8 cellular contexts compared by ENCODE assay signal in genomic region chr12:57476162-57476992, GRCh38. TPM values are rescaled to one million over a fixed set of nuclear protein-coding genes. Genes with fewer than 3 reads are reported as not detected.
DNase-seq lines count a peak whose midpoint lies in the region; FAIRE-seq and TF ChIP-seq lines count a peak whose summit lies in the region.

No MANE protein-coding gene starts in this region.

- no peaks in the 10 kb centered on the region for H3K36me3 ChIP-seq in kidney epithelial cell (ENCODE audit: control insufficient read depth, insufficient read depth, low read length)

- TF ChIP-seq CTCF in NB4 (IDR thresholded peaks at IDR 0.05; ENCODE audit: low read depth, low read length) (peak; percentile 24), kidney epithelial cell (IDR thresholded peaks at IDR 0.05; ENCODE audit: insufficient read depth, low read length, poor library complexity, severe bottlenecking) (peak; percentile 39)

- TF ChIP-seq POLR2A in NB4 (IDR thresholded peaks at IDR 0.05; ENCODE audit: extremely low read depth, insufficient read length) = no peak

- H3K27me3 ChIP-seq in kidney epithelial cell (ENCODE audit: control insufficient read depth, insufficient read depth, low read length) = peaks cover 56% of the 10 kb centered on the region

- FAIRE-seq in GM19239 (lab: Jason Lieb, UNC) = peak; percentile 83

- H3K4me3 ChIP-seq in NB4 (ENCODE audit: low read depth, low read length) (peak overlapping the region; percentile 51), kidney epithelial cell (ENCODE audit: low read depth, low read length) (no peak overlapping the region)

- DNase-seq in GM19239 (ENCODE audit: insufficient read length, low spot score) = peak; percentile 75
- peak; percentile 62 for DNase-seq in NB4 (ENCODE audit: low read depth)
- DNase-seq in activated naive CD4-positive, alpha-beta T cell treated with anti-CD3 and anti-CD28 coated beads, Interleukin-2, amount 50 U/mL, for 16 hours = peak; percentile 82
- DNase-seq in kidney epithelial cell (ENCODE audit: low read depth) = no peak
- DNase-seq in stimulated activated CD4-positive, alpha-beta T cell treated with anti-CD3 and anti-CD28 coated beads, TNF-alpha, amount 100 ng/mL, for 4 hours (ENCODE audit: low read depth in 3 of 3) = peak in 2 of 3 experiments; percentile 48 to 53
- no peak for DNase-seq in putamen (ENCODE audit: low spot score)
- DNase-seq in D341Med (ENCODE audit: low spot score) = no peak
- DNase-seq in cortex of kidney (lab: John Stamatoyannopoulos, UW) = no peak

RNA-seq across cellular contexts. Expression of gene ARHGAP9, which starts 3.3 kb away (rescaled TPM):
- total RNA-seq in kidney epithelial cell = 1.1 and 2.9 TPM in 2 replicates

RNA-seq across cellular contexts. Expression of gene MARS1, which starts 11.5 kb away (rescaled TPM):
- total RNA-seq in kidney epithelial cell = 260 and 268 TPM in 2 replicates

RNA-seq across cellular contexts. Expression of gene GLI1, which starts 16.8 kb away (rescaled TPM):
- 1.6 TPM in 2 replicates for total RNA-seq in kidney epithelial cell

RNA-seq across cellular contexts. Expression of gene INHBE, which starts 21.3 kb away (rescaled TPM):
- total RNA-seq in kidney epithelial cell = 4.4 and 8.7 TPM in 2 replicates

RNA-seq across cellular contexts. Expression of gene INHBC, which starts 41.8 kb away (rescaled TPM):
- total RNA-seq in kidney epithelial cell = not detected in 2 replicates

Comparison
In these comparisons a context has a peak if more than half of its experiments do, and no peak if none do; other contexts are left out.
1. DNase-seq: peak in GM19239 (single experiment), NB4 (single experiment), activated naive CD4-positive, alpha-beta T cell treated with anti-CD3 and anti-CD28 coated beads, Interleukin-2, amount 50 U/mL, for 16 hours (single experiment) and stimulated activated CD4-positive, alpha-beta T cell treated with anti-CD3 and anti-CD28 coated beads, TNF-alpha, amount 100 ng/mL, for 4 hours (2 of 3); none in kidney epithelial cell (single experiment), putamen (single experiment), D341Med (single experiment) and cortex of kidney (single experiment).